ENCODE assay signal across 10 cellular contexts in genomic region chr6:31272856-31273626, GRCh38. TPM values are rescaled to one million over a fixed set of nuclear protein-coding genes. Genes with fewer than 3 reads are reported as not detected.
A peak's percentile ranks its signal among the peaks of the same experiment; 100 is the strongest.
DNase-seq lines count a peak whose midpoint lies in the region; FAIRE-seq and TF ChIP-seq lines count a peak whose summit lies in the region.
"Had no signal": no experiment of that assay in that cellular context is flagged by ENCODE, and none has a peak within 500 bp of the region (broad histone marks: within the 10 kb centered on the region; RNA-seq: fewer than 3 reads in every experiment).

No MANE protein-coding gene starts in this region.

- H3K27me3 ChIP-seq in ascending aorta (no peaks in the 10 kb centered on the region), muscle layer of colon (ENCODE audit: control insufficient read depth in 1 of 2, insufficient read depth in 2 of 2, low read length in 2 of 2) (no peaks in the 10 kb centered on the region)

- H3K4me1 ChIP-seq in ascending aorta: peaks cover 0 to 2% of the 10 kb centered on the region in 2 donors
- peaks cover 12% of the 10 kb centered on the region for H3K4me1 ChIP-seq in muscle layer of colon (ENCODE audit: insufficient read depth, low read length)

- CTCF ChIA-PET in GM10248 (lab: Yijun Ruan, JAX): interaction anchor here (1.1 to 1.6 kb wide), 4 partner anchors 16 to 124 kb away, joined by 3 to 4 read pairs (median 4); no protein-coding TSS in a partner anchor

- H3K4me3 ChIP-seq in ascending aorta (peak overlapping the region; percentile 68 to 71), muscle layer of colon (ENCODE audit: low read depth in 1 of 2, low read length in 2 of 2) (peak overlapping the region; percentile 64 to 86)

- H3K9me3 ChIP-seq in ascending aorta (no peaks in the 10 kb centered on the region), muscle layer of colon (ENCODE audit: low read length) (no peaks in the 10 kb centered on the region)

- FAIRE-seq in urothelium cell line (lab: Jason Lieb, UNC): no peak

- in situ Hi-C loops in GM13977 (cut with MboI; ENCODE audit: low pct_unique_long_range_greater_than_20kb, low sequenced_read_pairs, unreplicated experiment): no loop called here

- peaks cover 0 to 17% of the 10 kb centered on the region in 2 donors for H3K36me3 ChIP-seq in ascending aorta
- peaks cover 3% of the 10 kb centered on the region for H3K36me3 ChIP-seq in muscle layer of colon (ENCODE audit: insufficient read depth, low read length)

- peak; percentile 40 for DNase-seq in stimulated activated CD4-positive, alpha-beta T cell treated with anti-CD3 and anti-CD28 coated beads, Interleukin-4, amount 100 ng/mL, for 24 hours
- DNase-seq in stimulated activated CD4-positive, alpha-beta T cell treated with anti-CD3 and anti-CD28 coated beads, Interleukin-4, amount 100 ng/mL, for 4 hours: no peak
- DNase-seq in ascending aorta (ENCODE audit: low spot score in 2 of 2) (no peak), NCI-H1694 treated with DMSO at 0.1 percent for 48 hours (lab: John Stamatoyannopoulos, UW) (no peak), GM13977 (ENCODE audit: low spot score) (no peak), urothelium cell line (ENCODE audit: low spot score) (no peak), GM10248 (ENCODE audit: extremely low spot score) (no peak)
- DNase-seq: DMS79 had no signal

- H3K27ac ChIP-seq in ascending aorta: peak overlapping the region in 1 of 2 donors; percentile 83
- H3K27ac ChIP-seq in muscle layer of colon (ENCODE audit: low read depth, low read length): no peak overlapping the region
- H3K27ac ChIP-seq: SK-N-MC had no signal

- no peak for TF ChIP-seq CTCF in ascending aorta (IDR thresholded peaks at IDR 0.05)
- TF ChIP-seq CTCF in GM13977 (IDR thresholded peaks at IDR 0.05; ENCODE audit: extremely low read depth, insufficient read depth, missing control alignments): no peak
- TF ChIP-seq CTCF in GM10248 (IDR thresholded peaks at IDR 0.05; ENCODE audit: control extremely low read depth, extremely low read depth, low read depth, missing control alignments): no peak

- intact Hi-C loops in ascending aorta (cut with DNase I): loop anchor here (1.0 to 5.0 kb wide), 5 partner anchors 76 to 946 kb away; partner anchors contain the start of genes HLA-B, PSORS1C2, TCF19 and TRIM39

- peak overlapping the region; percentile 90 for H3K9ac ChIP-seq in muscle layer of colon (ENCODE audit: low read length)

- POLR2A ChIA-PET in GM10248 (lab: Yijun Ruan, JAX): no interaction called here

RNA-seq across cellular contexts. Expression of gene HLA-C, which starts 1.1 kb away (rescaled TPM):
- total RNA-seq in ascending aorta: 921 TPM
